Comparison of ENCODE assay signal across 9 cellular contexts in genomic region chr12:48198985-48199384, GRCh38. TPM values are rescaled to one million over a fixed set of nuclear protein-coding genes. Genes with fewer than 3 reads are reported as not detected.
DNase-seq lines count a peak whose midpoint lies in the region; ATAC-seq and TF ChIP-seq lines count a peak whose summit lies in the region.
"Had no signal": no experiment of that assay in that cellular context is flagged by ENCODE, and none has a peak within 500 bp of the region (broad histone marks: within the 10 kb centered on the region; RNA-seq: fewer than 3 reads in every experiment).

No MANE protein-coding gene starts in this region.

- TF ChIP-seq EP300 in sigmoid colon (IDR thresholded peaks at IDR 0.05): no peak

- DNase-seq in GM12864 (ENCODE audit: low read depth) (no peak), fibroblast of pulmonary artery (ENCODE audit: low read depth) (no peak), sigmoid colon (no peak), cortex of kidney (lab: John Stamatoyannopoulos, UW) (no peak), BE2C (no peak), AML-193 (lab: John Stamatoyannopoulos, UW) (no peak)
- DNase-seq: NCI-H1417 treated with DMSO at 0.1 percent for 48 hours had no signal

- H3K9me3 ChIP-seq in sigmoid colon (no peaks in the 10 kb centered on the region), BE2C (no peaks in the 10 kb centered on the region)

- H3K36me3 ChIP-seq in sigmoid colon (no peaks in the 10 kb centered on the region), BE2C (no peaks in the 10 kb centered on the region)

- 63 to 74% methylated on average over 10 of the region's 10 CpGs for WGBS in sigmoid colon, 2 donors

- H3K27me3 ChIP-seq in sigmoid colon (no peaks in the 10 kb centered on the region), BE2C (peaks cover 15% of the 10 kb centered on the region)

- intact Hi-C loops in sigmoid colon (cut with DNase I): loop anchor here (2.0 to 5.0 kb wide), 3 partner anchors 14 to 153 kb away; partner anchors contain the start of genes ASB8 and ZNF641

- TF ChIP-seq POLR2A in sigmoid colon (IDR thresholded peaks at IDR 0.05): no peak

- peak overlapping the region; percentile 90 for H3K27ac ChIP-seq in VCaP
- H3K27ac ChIP-seq in sigmoid colon: peak overlapping the region; percentile 89 to 98 (median 94)

- H3K4me1 ChIP-seq in sigmoid colon: peaks cover 0 to 31% (median 28%) of the 10 kb centered on the region in 4 donors
- peaks cover 7% of the 10 kb centered on the region for H3K4me1 ChIP-seq in BE2C

- H3K4me3 ChIP-seq in GM12864 (ENCODE audit: low read depth, low read length): peak overlapping the region; percentile 78
- peak overlapping the region; percentile 72 for H3K4me3 ChIP-seq in fibroblast of pulmonary artery (replicated peaks; ENCODE audit: low read depth, low read length)
- peak overlapping the region; percentile 51 to 75 (median 62) for H3K4me3 ChIP-seq in sigmoid colon
- no peak overlapping the region for H3K4me3 ChIP-seq in BE2C (ENCODE audit: low read depth, low read length)

- TF ChIP-seq CTCF in GM12864 (IDR thresholded peaks at IDR 0.05; ENCODE audit: low read depth, low read length, missing control alignments): no peak
- TF ChIP-seq CTCF in VCaP (conservative IDR thresholded peaks at IDR 0.05): no peak
- TF ChIP-seq CTCF in fibroblast of pulmonary artery (IDR thresholded peaks at IDR 0.05; ENCODE audit: low read length, missing control alignments): no peak
- no peak for TF ChIP-seq CTCF in sigmoid colon (IDR thresholded peaks at IDR 0.05)
- TF ChIP-seq CTCF in BE2C (IDR thresholded peaks at IDR 0.05; ENCODE audit: low read depth, low read length): no peak

- ATAC-seq in HG03520 (IDR thresholded peaks at IDR 0.05; ENCODE audit: unreplicated experiment): no peak

RNA-seq across cellular contexts. Expression of gene OR10AD1, which starts 4.1 kb away (rescaled TPM):
- not detected for total RNA-seq in sigmoid colon
- polyA plus RNA-seq in sigmoid colon: not detected
- polyA plus RNA-seq in BE2C (2012; ENCODE audit: insufficient read depth, insufficient read length, low read depth): not detected

RNA-seq across cellular contexts. Expression of gene CCDC184, which starts 15.5 kb away (rescaled TPM):
- total RNA-seq in sigmoid colon: 1 to 10 TPM; 1.7 to 3.3 (median 2.1) TPM
- polyA plus RNA-seq in sigmoid colon: under 1 TPM in 2 of 3 donors, not detected in 1; 0.60 to 0.96 TPM
- 1.7 TPM for polyA plus RNA-seq in BE2C (2012; ENCODE audit: insufficient read depth, insufficient read length, low read depth)

RNA-seq across cellular contexts. Expression of gene ASB8, which starts 41.7 kb away (rescaled TPM):
- total RNA-seq in sigmoid colon: 10 to 100 TPM; 35.6 to 64.3 (median 38.5) TPM
- 10 to 100 TPM; 20.6 to 27.0 (median 25.8) TPM for polyA plus RNA-seq in sigmoid colon
- polyA plus RNA-seq in BE2C (2012; ENCODE audit: insufficient read depth, insufficient read length, low read depth): 43.2 TPM
